8 cellular contexts compared by ENCODE assay signal in the genomic region with DNA sequence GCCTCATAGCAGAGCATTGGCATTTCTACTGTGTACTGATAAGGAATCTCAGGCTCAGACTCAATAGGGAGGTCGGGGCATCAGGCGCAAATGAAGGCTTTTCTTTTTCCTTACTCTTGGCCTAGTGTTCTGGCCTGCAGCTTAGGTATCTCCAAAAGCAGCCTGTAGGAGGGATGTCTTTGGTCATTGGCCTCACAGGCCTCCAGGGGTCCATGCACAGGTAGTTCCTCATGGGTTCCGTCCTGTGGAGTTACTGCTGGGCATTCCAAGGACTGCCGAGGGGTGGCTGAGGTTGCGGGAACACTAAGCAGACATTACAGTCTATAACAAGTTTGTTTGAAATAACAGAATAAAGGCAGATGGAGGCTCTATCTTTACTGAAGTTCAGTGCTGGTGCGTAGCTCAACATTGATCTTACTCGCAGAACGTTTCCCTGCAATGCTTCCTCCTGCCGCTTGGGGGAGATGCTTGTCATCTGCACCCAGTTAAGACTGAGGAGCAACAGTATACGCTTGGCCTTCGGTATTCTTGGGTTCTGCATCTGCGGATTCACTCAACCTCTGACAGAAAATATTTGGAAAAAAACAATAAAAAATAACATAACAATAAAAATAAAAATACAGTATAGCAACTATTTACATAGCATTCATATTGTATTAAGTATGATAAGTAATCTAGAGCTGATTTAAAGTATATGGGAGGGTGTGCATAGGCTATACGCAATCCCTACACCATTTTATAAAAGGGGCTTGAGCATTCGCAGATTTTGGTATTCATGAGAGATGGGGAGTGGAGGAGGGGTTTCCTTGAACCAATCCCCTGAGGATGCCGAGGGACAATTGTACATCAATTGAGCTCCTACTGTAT. TPM values are rescaled to one million over a fixed set of nuclear protein-coding genes. Genes with fewer than 3 reads are reported as not detected.
DNase-seq lines count a peak whose midpoint lies in the region; ATAC-seq and TF ChIP-seq lines count a peak whose summit lies in the region.

No MANE protein-coding gene starts in this region.

- no peaks in the 10 kb centered on the region for H3K36me3 Mint-ChIP-seq in MCF 10A (ENCODE audit: insufficient read depth, unreplicated experiment)

- no peak for TF ChIP-seq POLR2A in breast epithelium (IDR thresholded peaks at IDR 0.05)

- ATAC-seq in HG03442 (IDR thresholded peaks at IDR 0.05; ENCODE audit: unreplicated experiment) = peak; percentile 32

- POLR2A ChIA-PET in MCF 10A (lab: Yijun Ruan, JAX) = interaction anchor here (0.7 kb wide), 1 partner anchor 94 kb away, joined by 3 read pairs; no protein-coding TSS in a partner anchor

- no peaks in the 10 kb centered on the region for H3K4me1 Mint-ChIP-seq in MCF 10A (ENCODE audit: insufficient read depth, unreplicated experiment)

- no TSS peak for BruUV-seq in MCF 10A (replicated peaks; lab: Mats Ljungman, UMichigan)

- CTCF ChIA-PET in MCF 10A (lab: Yijun Ruan, JAX) = interaction anchor here (0.7 to 5.9 kb wide), 9 partner anchors 10 to 209 kb away, joined by 3 to 38 read pairs (median 4); no protein-coding TSS in a partner anchor

- H3K27me3 ChIP-seq in breast epithelium (no peaks in the 10 kb centered on the region), SJCRH30 (0 out of 2 replicates have a peak, but pooled peaks cover 3% of the 10 kb centered on the region)

- H3K4me1 ChIP-seq in breast epithelium (no peaks in the 10 kb centered on the region), SJCRH30 (no peaks in the 10 kb centered on the region)

- DNase-seq in MCF 10A (ENCODE audit: unreplicated experiment) (peak; percentile 52), breast epithelium (ENCODE audit: low spot score in 2 of 2) (no peak), SJCRH30 (peak; percentile 26 to 67), T47D (ENCODE audit: low read depth in 1 of 2, low spot score in 1 of 2) (peak; percentile 69 to 80), lung microvascular endothelial cell (ENCODE audit: low read depth in 2 of 2) (peak; percentile 62 to 67), cortex of kidney (lab: John Stamatoyannopoulos, UW) (no peak), A172 (ENCODE audit: low spot score) (no peak)

- in situ Hi-C loops in T47D (cut with HindIII; ENCODE audit: low pct_unique_long_range_greater_than_20kb, low sequenced_read_pairs) = no loop called here

- intact Hi-C loops in MCF 10A (cut with micrococcal nuclease) (no loop called here), breast epithelium (cut with DNase I; ENCODE audit: low total_unique reads) (no loop called here)

- no peaks in the 10 kb centered on the region for H3K9me3 Mint-ChIP-seq in MCF 10A (ENCODE audit: unreplicated experiment)

- H3K36me3 ChIP-seq in breast epithelium = no peaks in the 10 kb centered on the region
- H3K36me3 ChIP-seq in SJCRH30 = no peaks in the 10 kb centered on the region

- no peak overlapping the region for H3K4me3 Mint-ChIP-seq in MCF 10A (ENCODE audit: unreplicated experiment)

- H3K9me3 ChIP-seq in breast epithelium (no peaks in the 10 kb centered on the region), SJCRH30 (replicated peaks) (no peaks in the 10 kb centered on the region)

- no peak overlapping the region for H3K27ac Mint-ChIP-seq in MCF 10A (ENCODE audit: low read depth, unreplicated experiment)

- H3K27me3 Mint-ChIP-seq in MCF 10A (ENCODE audit: insufficient read depth, unreplicated experiment) = no peaks in the 10 kb centered on the region

- H3K4me3 ChIP-seq in breast epithelium = no peak overlapping the region
- H3K4me3 ChIP-seq in SJCRH30 = no peak overlapping the region

- TF ChIP-seq CTCF in MCF 10A (IDR thresholded peaks at IDR 0.05; ENCODE audit: unreplicated experiment) (peak; percentile 56), breast epithelium (IDR thresholded peaks at IDR 0.05) (peak in 1 of 3 donors; percentile 16)

- no peak overlapping the region for H3K27ac ChIP-seq in breast epithelium
- H3K27ac ChIP-seq in SJCRH30 = no peak overlapping the region

RNA-seq across cellular contexts. Expression of gene SH2D4B, which starts 58.9 kb away (rescaled TPM):
- not detected in 2 replicates for total RNA-seq in MCF 10A (2022)
- total RNA-seq in breast epithelium = under 1 TPM in 2 of 3 donors, not detected in 1; 0.15 to 0.16 TPM
- total RNA-seq in SJCRH30 (2014; rRNA removed; shearing (Covaris generic)) = not detected in 2 replicates
- total RNA-seq in lung microvascular endothelial cell = under 0.01 TPM in 1 of 2 replicates, not detected in the other
- total RNA-seq in A172 (2014; rRNA removed; shearing (Covaris generic)) = 0.07 and 0.53 TPM in 2 replicates

Comparison
In these comparisons a context has a peak if more than half of its experiments do, and no peak if none do; other contexts are left out.
1. DNase-seq: peak in MCF 10A (single experiment), SJCRH30 (2 of 2), T47D (2 of 2) and lung microvascular endothelial cell (2 of 2); none in breast epithelium (0 of 2), cortex of kidney (single experiment) and A172 (single experiment).